In genomic region chr5:148791334-148791667, GRCh38 we compare ENCODE assay signal across 8 cellular contexts. TPM values are rescaled to one million over a fixed set of nuclear protein-coding genes. Genes with fewer than 3 reads are reported as not detected.
A peak's percentile ranks its signal among the peaks of the same experiment; 100 is the strongest.
DNase-seq lines count a peak whose midpoint lies in the region; ATAC-seq, FAIRE-seq and TF ChIP-seq lines count a peak whose summit lies in the region.

No MANE protein-coding gene starts in this region.

- no peak overlapping the region for H3K4me3 Mint-ChIP-seq in activated naive CD8-positive, alpha-beta T cell treated with anti-CD3 and anti-CD28 coated beads for 36 hours

- H3K4me3 ChIP-seq in HepG2 (replicated peaks in 1 of 3; ENCODE audit: insufficient read depth in 1 of 3, low read depth in 2 of 3, low read length in 3 of 3) (no peak overlapping the region), thyroid gland (replicated peaks in 1 of 3) (no peak overlapping the region)

- H3K27ac ChIP-seq in HepG2 (ENCODE audit: extremely low read length, insufficient read depth, low read length) (no peak overlapping the region), thyroid gland (no peak overlapping the region)

- H3K27me3 Mint-ChIP-seq in activated naive CD8-positive, alpha-beta T cell treated with anti-CD3 and anti-CD28 coated beads for 36 hours, result peaks cover 46% of the 10 kb centered on the region

- H3K4me1 ChIP-seq in HepG2 (ENCODE audit: insufficient read depth, low read length) (no peaks in the 10 kb centered on the region), thyroid gland (no peaks in the 10 kb centered on the region)

- TF ChIP-seq CTCF in HepG2 (CRISPR knock-in tag; IDR thresholded peaks at IDR 0.05) (no peak), thyroid gland (IDR thresholded peaks at IDR 0.05) (no peak)

- no peak for FAIRE-seq in HepG2 (lab: Jason Lieb, UNC)

- peak overlapping the region; percentile 42 for H3K27ac Mint-ChIP-seq in activated naive CD8-positive, alpha-beta T cell treated with anti-CD3 and anti-CD28 coated beads for 36 hours

- TF ChIP-seq EP300 in HepG2 (IDR thresholded peaks at IDR 0.05; ENCODE audit: low read depth in 2 of 2, low read length in 2 of 2) (no peak), HepG2 (CRISPR knock-in tag; IDR thresholded peaks at IDR 0.05; ENCODE audit: borderline replicate concordance) (no peak)

- ATAC-seq in GM19397 (IDR thresholded peaks at IDR 0.05; ENCODE audit: unreplicated experiment) (peak; percentile 78), HG03139 (IDR thresholded peaks at IDR 0.05; ENCODE audit: unreplicated experiment) (peak; percentile 92), HepG2 (no peak)

- H3K9me3 Mint-ChIP-seq in activated naive CD8-positive, alpha-beta T cell treated with anti-CD3 and anti-CD28 coated beads for 36 hours, result no peaks in the 10 kb centered on the region

- H3K27me3 ChIP-seq in HepG2 (ENCODE audit: control insufficient read depth in 1 of 2, insufficient read depth in 2 of 2, low read length in 2 of 2) (no peaks in the 10 kb centered on the region), thyroid gland (no peaks in the 10 kb centered on the region)

- H3K9ac ChIP-seq in HepG2 (ENCODE audit: insufficient read depth, low read depth, low read length), result no peak overlapping the region

- DNase-seq in EH (ENCODE audit: low read depth), result peak; percentile 34
- DNase-seq in activated naive CD8-positive, alpha-beta T cell treated with anti-CD3 and anti-CD28 coated beads for 36 hours, result peak; percentile 71
- no peak for DNase-seq in HepG2 (ENCODE audit: low spot score)
- no peak for DNase-seq in Kasumi-1 (lab: John Stamatoyannopoulos, UW)
- DNase-seq in nucleus accumbens (lab: John Stamatoyannopoulos, UW), result no peak
- no peak for DNase-seq in thyroid gland

- H3K4me2 ChIP-seq in HepG2 (ENCODE audit: low read depth, low read length), result no peak overlapping the region

- no peaks in the 10 kb centered on the region for H4K20me1 ChIP-seq in HepG2 (ENCODE audit: insufficient read depth, low read length)

- in situ Hi-C loops in HepG2 (cut with HindIII; ENCODE audit: extremely low pct_ligation_motif_present, low pct_unique_long_range_greater_than_20kb), result no loop called here

- POLR2A ChIA-PET in HepG2 (lab: Yijun Ruan, JAX), result no interaction called here

- TF ChIP-seq RAD21 in HepG2 (CRISPR knock-in tag; IDR thresholded peaks at IDR 0.05), result no peak

- H3K9me3 ChIP-seq in HepG2 (ENCODE audit: low read length) (no peaks in the 10 kb centered on the region), thyroid gland (no peaks in the 10 kb centered on the region)

- TF ChIP-seq POLR2A in HepG2 (IDR thresholded peaks at IDR 0.05; ENCODE audit: insufficient read depth in 1 of 2, low read depth in 2 of 2, low read length in 2 of 2) (no peak), thyroid gland (IDR thresholded peaks at IDR 0.05) (no peak)

- no peaks in the 10 kb centered on the region for H3K36me3 Mint-ChIP-seq in activated naive CD8-positive, alpha-beta T cell treated with anti-CD3 and anti-CD28 coated beads for 36 hours

- H3K79me2 ChIP-seq in HepG2 (ENCODE audit: insufficient read depth, low read length), result no peaks in the 10 kb centered on the region

- CTCF ChIA-PET in HepG2 (lab: Yijun Ruan, JAX; ENCODE audit: low intra/inter-chr PET ratio, low total read pairs), result no interaction called here

- no TSS peak for BruUV-seq in HepG2 (replicated peaks; lab: Mats Ljungman, UMichigan)

- H3K36me3 ChIP-seq in HepG2 (replicated peaks in 1 of 2; ENCODE audit: control insufficient read depth in 1 of 2, insufficient read depth in 2 of 2, low read length in 2 of 2), result no peaks in the 10 kb centered on the region
- no peaks in the 10 kb centered on the region for H3K36me3 ChIP-seq in thyroid gland

- intact Hi-C loops in HepG2 (cut with micrococcal nuclease; ENCODE audit: unreplicated experiment), result no loop called here
- intact Hi-C loops in thyroid gland (cut with DNase I), result no loop called here

- no peak overlapping the region for H2AFZ ChIP-seq in HepG2 (ENCODE audit: low read length)

- peaks cover 29% of the 10 kb centered on the region for H3K4me1 Mint-ChIP-seq in activated naive CD8-positive, alpha-beta T cell treated with anti-CD3 and anti-CD28 coated beads for 36 hours

TF ChIP-seq in HepG2, 621 proteins besides CTCF, POLR2A, EP300 and RAD21 (continues in another document):
- no peak for TF ChIP-seq KDM5B (CRISPR knock-in tag; IDR thresholded peaks at IDR 0.05; ENCODE audit: borderline replicate concordance)
- no peak for TF ChIP-seq ZBTB8A (CRISPR knock-in tag; IDR thresholded peaks at IDR 0.05; ENCODE audit: borderline replicate concordance, low read depth)
- no peak for TF ChIP-seq PRDM4 (CRISPR knock-in tag; IDR thresholded peaks at IDR 0.05; ENCODE audit: borderline replicate concordance)
- no peak for TF ChIP-seq KLF15 (CRISPR knock-in tag; IDR thresholded peaks at IDR 0.05; ENCODE audit: borderline replicate concordance)
- no peak for TF ChIP-seq ZNF225 (CRISPR knock-in tag; IDR thresholded peaks at IDR 0.05)
- TF ChIP-seq ZNF101 (CRISPR knock-in tag; IDR thresholded peaks at IDR 0.05; ENCODE audit: borderline replicate concordance, low read depth), result no peak
- no peak for TF ChIP-seq ZNF724P (CRISPR knock-in tag; IDR thresholded peaks at IDR 0.05; ENCODE audit: borderline replicate concordance)
- TF ChIP-seq XBP1 (CRISPR knock-in tag; IDR thresholded peaks at IDR 0.05), result no peak
- no peak for TF ChIP-seq PHF21A (CRISPR knock-in tag; IDR thresholded peaks at IDR 0.05)
- no peak for TF ChIP-seq ZNF276 (CRISPR knock-in tag; IDR thresholded peaks at IDR 0.05; ENCODE audit: low read depth)
- TF ChIP-seq NR2C2 (CRISPR knock-in tag; IDR thresholded peaks at IDR 0.05; ENCODE audit: borderline replicate concordance), result no peak

RNA-seq across cellular contexts. Expression of gene ADRB2, which starts 35.1 kb away (rescaled TPM):
- total RNA-seq in activated naive CD8-positive, alpha-beta T cell treated with anti-CD3 and anti-CD28 coated beads for 36 hours, result under 1 TPM; 0.18 to 0.23 TPM
- total RNA-seq in HepG2 (2016; rRNA removed; fragmentation: Illumina TruSeq; extraction: Trizol), result not detected in 2 replicates
- not detected in 2 replicates for total RNA-seq in HepG2 (2016; cell fraction: cytosol; rRNA removed; fragmentation: Illumina TruSeq; extraction: Trizol; ENCODE audit: low read depth)
- total RNA-seq in HepG2 (2016; cell fraction: insoluble cytoplasmic fraction; rRNA removed; fragmentation: Illumina TruSeq; extraction: Trizol), result not detected in 2 replicates
- total RNA-seq in HepG2 (2016; cell fraction: membrane; rRNA removed; fragmentation: Illumina TruSeq; extraction: Trizol), result not detected in 2 replicates
- total RNA-seq in HepG2 (2016; cell fraction: nucleus; rRNA removed; fragmentation: Illumina TruSeq; extraction: Trizol), result not detected in 2 replicates
- polyA plus RNA-seq in HepG2 (2011; rRNA removed), result 0.01 TPM in 1 of 2 replicates, not detected in the other
- not detected in 2 replicates for polyA plus RNA-seq in HepG2 (2011; cell fraction: cytosol; rRNA removed)
- not detected in 2 replicates for polyA plus RNA-seq in HepG2 (2011; cell fraction: nucleus; rRNA removed)
- not detected in 2 replicates for polyA plus RNA-seq in HepG2 (2012)
- polyA plus RNA-seq in HepG2 (2016; cell fraction: cytosol; fragmentation: Illumina TruSeq; extraction: Trizol; ENCODE audit: low read depth), result not detected in 2 replicates
- not detected in 2 replicates for polyA plus RNA-seq in HepG2 (2016; cell fraction: insoluble cytoplasmic fraction; fragmentation: Illumina TruSeq; extraction: Trizol; ENCODE audit: low read depth)
- polyA plus RNA-seq in HepG2 (2016; cell fraction: membrane; fragmentation: Illumina TruSeq; extraction: Trizol; ENCODE audit: low read depth), result not detected in 2 replicates
- not detected in 2 replicates for polyA plus RNA-seq in HepG2 (2016; cell fraction: nucleus; fragmentation: Illumina TruSeq; extraction: Trizol; ENCODE audit: insufficient read depth, low read depth)
- 0.06 and 2.5 TPM in 2 replicates for polyA minus RNA-seq in HepG2 (2011; rRNA and poly(A)+ RNA removed; ENCODE audit: low replicate concordance)
- polyA minus RNA-seq in HepG2 (2011; cell fraction: cytosol; rRNA and poly(A)+ RNA removed), result not detected in 2 replicates
- polyA minus RNA-seq in HepG2 (2011; cell fraction: nucleus; rRNA and poly(A)+ RNA removed), result not detected in 2 replicates
- total RNA-seq in thyroid gland, result 1 to 10 TPM; 1.1 to 5.1 (median 4.2) TPM

Comparison
In these comparisons a context has a peak if more than half of its experiments do, and no peak if none do; other contexts are left out.
1. DNase-seq: peak in EH (single experiment) and activated naive CD8-positive, alpha-beta T cell treated with anti-CD3 and anti-CD28 coated beads for 36 hours (single experiment); none in HepG2 (single experiment), Kasumi-1 (0 of 2), nucleus accumbens (0 of 56) and thyroid gland (0 of 2).